In genomic region chr19:47257411-47258169, GRCh38 we compare ENCODE assay signal across 8 cellular contexts. TPM values are rescaled to one million over a fixed set of nuclear protein-coding genes. Genes with fewer than 3 reads are reported as not detected.
A peak's percentile ranks its signal among the peaks of the same experiment; 100 is the strongest.
DNase-seq lines count a peak whose midpoint lies in the region; ATAC-seq and TF ChIP-seq lines count a peak whose summit lies in the region.

No MANE protein-coding gene starts in this region.

- H3K4me1 ChIP-seq in SJSA1 (replicated peaks) (peaks cover 34% of the 10 kb centered on the region), esophagus squamous epithelium (peaks cover 20 to 65% (median 21%) of the 10 kb centered on the region in 3 donors), parathyroid adenoma (peaks cover 9% of the 10 kb centered on the region)

- H3K9me3 ChIP-seq in SJSA1 (replicated peaks) (no peaks in the 10 kb centered on the region), esophagus squamous epithelium (no peaks in the 10 kb centered on the region), parathyroid adenoma (ENCODE audit: control insufficient read depth, low read length) (no peaks in the 10 kb centered on the region)

- H3K27me3 ChIP-seq in SJSA1 (replicated peaks) = no peaks in the 10 kb centered on the region
- no peaks in the 10 kb centered on the region for H3K27me3 ChIP-seq in esophagus squamous epithelium
- no peaks in the 10 kb centered on the region for H3K27me3 ChIP-seq in parathyroid adenoma (ENCODE audit: control insufficient read depth, insufficient read depth, low read length)

- DNase-seq in SJSA1 (ENCODE audit: low read depth in 1 of 2, low spot score in 2 of 2) (no peak), esophagus squamous epithelium (lab: John Stamatoyannopoulos, UW) (peak; percentile 93), T1000 (lab: John Stamatoyannopoulos, UW) (no peak)

- peak overlapping the region; percentile 81 for H2AFZ ChIP-seq in parathyroid adenoma

- H3K36me3 ChIP-seq in SJSA1 (peaks cover 46% of the 10 kb centered on the region), esophagus squamous epithelium (peaks cover 9 to 45% (median 25%) of the 10 kb centered on the region in 3 donors), parathyroid adenoma (ENCODE audit: control insufficient read depth, insufficient read depth, low read length) (no peaks in the 10 kb centered on the region)

- TF ChIP-seq CTCF in esophagus squamous epithelium (IDR thresholded peaks at IDR 0.05) (no peak), parathyroid adenoma (IDR thresholded peaks at IDR 0.05) (no peak)

- H3K9ac ChIP-seq in parathyroid adenoma = no peak overlapping the region

- intact Hi-C loops in esophagus squamous epithelium (cut with DNase I) = no loop called here

- 3 to 6% methylated on average over 15 to 22 of the region's 29 CpGs for WGBS in esophagus squamous epithelium, 2 donors

- TF ChIP-seq POLR2A in esophagus squamous epithelium (IDR thresholded peaks at IDR 0.05) = peak in 2 of 4 donors; percentile 25 to 53

- peak overlapping the region; percentile 62 for H3K4me2 ChIP-seq in parathyroid adenoma (ENCODE audit: low read length)

- H3K4me3 ChIP-seq in SJSA1 (peak overlapping the region; percentile 50), esophagus squamous epithelium (peak overlapping the region; percentile 55 to 76 (median 64)), parathyroid adenoma (ENCODE audit: low read depth, low read length) (peak overlapping the region; percentile 55)

- ATAC-seq in GM21529 (IDR thresholded peaks at IDR 0.05; ENCODE audit: unreplicated experiment) = peak; percentile 0
- ATAC-seq in GM19324 (IDR thresholded peaks at IDR 0.05; ENCODE audit: low FRiP score, unreplicated experiment) = no peak
- ATAC-seq in HG03442 (IDR thresholded peaks at IDR 0.05; ENCODE audit: unreplicated experiment) = no peak
- no peak for ATAC-seq in HG02763 (IDR thresholded peaks at IDR 0.05; ENCODE audit: unreplicated experiment)

- H3K27ac ChIP-seq in SJSA1 = peak overlapping the region; percentile 81
- H3K27ac ChIP-seq in esophagus squamous epithelium = peak overlapping the region; percentile 96 to 98 (median 96)
- peak overlapping the region; percentile 82 for H3K27ac ChIP-seq in parathyroid adenoma

- peaks cover 18% of the 10 kb centered on the region for H3K79me2 ChIP-seq in parathyroid adenoma

RNA-seq across cellular contexts. Expression of gene CCDC9, which starts 1.3 kb away (rescaled TPM):
- total RNA-seq in SJSA1 (2014; rRNA removed; shearing (Covaris generic)) = 8.0 and 12.1 TPM in 2 replicates
- 10 to 100 TPM in 2 of 4 donors, 1 to 10 TPM in 2; 6.6 to 16.8 (median 10.5) TPM for total RNA-seq in esophagus squamous epithelium

RNA-seq across cellular contexts. Expression of gene INAFM1, which starts 17.1 kb away (rescaled TPM):
- 2.4 and 2.5 TPM in 2 replicates for total RNA-seq in SJSA1 (2014; rRNA removed; shearing (Covaris generic))
- 1 to 10 TPM; 1.4 to 8.2 (median 3.5) TPM for total RNA-seq in esophagus squamous epithelium

RNA-seq across cellular contexts. Expression of gene BBC3, which starts 26.6 kb away (rescaled TPM):
- total RNA-seq in SJSA1 (2014; rRNA removed; shearing (Covaris generic)) = 4.5 and 10.1 TPM in 2 replicates
- total RNA-seq in esophagus squamous epithelium = 1 to 10 TPM in 3 of 4 donors, under 1 TPM in 1; 0.48 to 3.2 (median 2.6) TPM

RNA-seq across cellular contexts. Expression of gene C5AR1, which starts 52.1 kb away (rescaled TPM):
- not detected in 2 replicates for total RNA-seq in SJSA1 (2014; rRNA removed; shearing (Covaris generic))
- 1 to 10 TPM in 3 of 4 donors, under 1 TPM in 1; 0.87 to 3.2 (median 2.3) TPM for total RNA-seq in esophagus squamous epithelium
